ENCODE assay signal across 9 cellular contexts in the genomic region with DNA sequence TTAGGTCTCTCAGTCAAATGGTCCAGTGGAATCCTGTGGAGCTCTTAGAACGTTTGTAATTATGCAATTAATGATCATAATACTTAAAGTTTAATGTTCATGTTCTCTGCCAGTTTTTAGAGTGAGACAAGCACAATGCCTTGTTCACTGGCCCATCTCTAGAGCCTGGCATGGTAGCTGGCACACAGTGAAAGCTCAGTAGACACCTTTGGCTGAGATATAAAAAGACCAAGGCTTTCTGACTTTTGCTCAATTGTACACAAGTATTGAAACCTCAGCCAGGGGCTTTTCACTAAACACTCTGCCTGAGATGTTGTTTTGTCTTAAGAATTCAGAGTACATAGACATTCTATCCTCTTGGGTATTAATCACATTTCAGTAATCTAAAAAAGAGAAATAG.
DNase-seq lines count a peak whose midpoint lies in the region; ATAC-seq, FAIRE-seq and TF ChIP-seq lines count a peak whose summit lies in the region.
"Had no signal": no experiment of that assay in that cellular context is flagged by ENCODE, and none has a peak within 500 bp of the region (broad histone marks: within the 10 kb centered on the region; RNA-seq: fewer than 3 reads in every experiment).

No MANE protein-coding gene starts in this region.

- H3K27me3 ChIP-seq in mesenchymal stem cell (ENCODE audit: control insufficient read depth in 1 of 2, insufficient read depth in 1 of 2, low read length in 2 of 2) (no peaks in the 10 kb centered on the region), stomach (no peaks in the 10 kb centered on the region)

- peak overlapping the region in 1 of 2 experiments; percentile 79 for H3K4ac ChIP-seq in mesenchymal stem cell (ENCODE audit: low read depth in 1 of 2, low read length in 2 of 2)

- no peak overlapping the region for H3K14ac ChIP-seq in mesenchymal stem cell (ENCODE audit: low read length in 2 of 2)

- no peak for TF ChIP-seq EP300 in stomach (IDR thresholded peaks at IDR 0.05)

- intact Hi-C loops in stomach (cut with DNase I; ENCODE audit: low total_unique reads): no loop called here

- no CpG with 5 or more reads among the region's 1 CpG for WGBS in mesenchymal stem cell
- 37 to 54% (median 45%) methylated on average over 1 of the region's 1 CpG for WGBS in stomach, 5 donors

- H4K8ac ChIP-seq in mesenchymal stem cell (ENCODE audit: low read length): peak overlapping the region; percentile 69

- H3K4me1 ChIP-seq in mesenchymal stem cell (ENCODE audit: control insufficient read depth, insufficient read depth, low read depth, low read length) (no peaks in the 10 kb centered on the region), stomach (peaks cover 13 to 44% (median 21%) of the 10 kb centered on the region in 4 donors)

- no peak overlapping the region for H2AK5ac ChIP-seq in mesenchymal stem cell (ENCODE audit: low read length, severe bottlenecking)

- H3K79me1 ChIP-seq in mesenchymal stem cell (replicated peaks; ENCODE audit: low read length, poor library complexity, severe bottlenecking): no peaks in the 10 kb centered on the region

- H3K36me3 ChIP-seq in mesenchymal stem cell (ENCODE audit: control insufficient read depth in 1 of 2, insufficient read depth in 2 of 2, low read depth in 1 of 2, low read length in 2 of 2) (no peaks in the 10 kb centered on the region), stomach (no peaks in the 10 kb centered on the region)

- no peak overlapping the region for H2BK5ac ChIP-seq in mesenchymal stem cell (ENCODE audit: low read depth, low read length, poor library complexity, severe bottlenecking)

- H3K27ac ChIP-seq in mesenchymal stem cell (ENCODE audit: low read length, poor library complexity, severe bottlenecking) (no peak overlapping the region), stomach (peak overlapping the region in 2 of 5 donors; percentile 77 to 80)

- H3K23ac ChIP-seq in mesenchymal stem cell (ENCODE audit: low read length in 2 of 2): no peak overlapping the region

- H3K9ac ChIP-seq in mesenchymal stem cell (ENCODE audit: low read length): peak overlapping the region; percentile 91

- H2BK120ac ChIP-seq in mesenchymal stem cell (ENCODE audit: low read depth, low read length): no peak overlapping the region

- peak; percentile 73 for FAIRE-seq in GM12892 (lab: Jason Lieb, UNC)
- FAIRE-seq: TTC549 had no signal

- no peak overlapping the region for H2AFZ ChIP-seq in mesenchymal stem cell (ENCODE audit: low read depth, low read length)

- no peak overlapping the region for H3K4me3 ChIP-seq in mesenchymal stem cell (ENCODE audit: insufficient read depth in 1 of 2, low read depth in 1 of 2, low read length in 2 of 2)
- H3K4me3 ChIP-seq in stomach: no peak overlapping the region

- H3K4me2 ChIP-seq in mesenchymal stem cell (ENCODE audit: low read length, poor library complexity, severe bottlenecking): no peak overlapping the region

- H3K9me3 ChIP-seq in mesenchymal stem cell (ENCODE audit: control insufficient read depth, low read length): no peaks in the 10 kb centered on the region
- no peaks in the 10 kb centered on the region for H3K9me3 ChIP-seq in stomach

- TF ChIP-seq POLR2A in GM12892 (IDR thresholded peaks at IDR 0.05; ENCODE audit: low read depth, low read length) (no peak), stomach (IDR thresholded peaks at IDR 0.05) (no peak)

- H2BK15ac ChIP-seq in mesenchymal stem cell (ENCODE audit: low read depth, poor library complexity, severe bottlenecking): peak overlapping the region; percentile 60

- DNase-seq in GM12892 (ENCODE audit: insufficient read length) (no peak), M059J (ENCODE audit: low read depth) (peak; percentile 7), mesenchymal stem cell (no peak), Kasumi-1 (lab: John Stamatoyannopoulos, UW) (no peak), stomach (no peak), ecto neural progenitor cell (ENCODE audit: low spot score) (no peak)
- no peak for DNase-seq in stimulated activated CD4-positive, alpha-beta T cell treated with anti-CD3 and anti-CD28 coated beads, Interleukin-4, amount 100 ng/mL, for 1 hour

- H2BK12ac ChIP-seq in mesenchymal stem cell (ENCODE audit: low read length in 2 of 2): peak overlapping the region in 1 of 2 experiments; percentile 86

- peak; percentile 53 for ATAC-seq in GM21528 (IDR thresholded peaks at IDR 0.05; ENCODE audit: low FRiP score, unreplicated experiment)

- no peak for TF ChIP-seq CTCF in stomach (IDR thresholded peaks at IDR 0.05)

- H4K91ac ChIP-seq in mesenchymal stem cell (ENCODE audit: low read length): no peak overlapping the region

- peak overlapping the region; percentile 14 to 34 for H3K18ac ChIP-seq in mesenchymal stem cell (ENCODE audit: low read depth in 1 of 2, low read length in 2 of 2)
